Comparison of ENCODE assay signal across 8 cellular contexts in genomic region chr18:21242141-21243040, GRCh38. TPM values are rescaled to one million over a fixed set of nuclear protein-coding genes. Genes with fewer than 3 reads are reported as not detected.
DNase-seq lines count a peak whose midpoint lies in the region; ATAC-seq, FAIRE-seq and TF ChIP-seq lines count a peak whose summit lies in the region.

TSS of gene GREB1L (plus strand) at chr18:21242232. CDS start at chr18:21383519, 141,287 bp downstream.

- no peaks in the 10 kb centered on the region for H4K20me1 ChIP-seq in endothelial cell of umbilical vein (replicated peaks; ENCODE audit: control insufficient read depth, extremely low read depth, insufficient read depth, low read length)

- BruUV-seq in endothelial cell of umbilical vein (replicated peaks; lab: Mats Ljungman, UMichigan), result no TSS peak

- H3K4me3 ChIP-seq in RWPE2 (ENCODE audit: severe bottlenecking) (peak within 1 kb of the TSS; percentile 57), endothelial cell of umbilical vein (replicated peaks in 1 of 3; ENCODE audit: insufficient read depth in 1 of 3, low read depth in 1 of 3, low read length in 3 of 3) (peak within 1 kb of the TSS; percentile 46 to 63 (median 59)), mesodermal cell (ENCODE audit: extremely low read depth, insufficient read depth, low read length, poor library complexity, severe bottlenecking) (peak within 1 kb of the TSS; percentile 77)

- H3K9ac ChIP-seq in endothelial cell of umbilical vein (replicated peaks; ENCODE audit: extremely low read depth, insufficient read depth, low read length), result no peak within 1 kb of the TSS

- H3K27me3 ChIP-seq in RWPE2 (ENCODE audit: insufficient read depth, poor library complexity, severe bottlenecking), result no peaks in the 10 kb centered on the region
- peaks cover 17 to 47% of the 10 kb centered on the region in 2 experiments for H3K27me3 ChIP-seq in endothelial cell of umbilical vein (ENCODE audit: control insufficient read depth in 2 of 2, insufficient read depth in 2 of 2, low read length in 2 of 2)

- DNase-seq in DMS79 treated with DMSO at 0.1 percent for 48 hours (lab: John Stamatoyannopoulos, UW) (peak; percentile 43), RWPE2 (ENCODE audit: low spot score) (peak; percentile 62), endothelial cell of umbilical vein (ENCODE audit: low read depth, low spot score) (peak; percentile 26), substantia nigra (lab: John Stamatoyannopoulos, UW) (peak in 45 of 49 donors; percentile 2 to 74 (median 51))
- DNase-seq in activated naive CD4-positive, alpha-beta T cell treated with Interleukin-2 at 50 U/mL for 16 hours, result no peak

- no peaks in the 10 kb centered on the region for H3K9me1 ChIP-seq in endothelial cell of umbilical vein (replicated peaks; ENCODE audit: control insufficient read depth, extremely low read depth, insufficient read depth, low read length)

- H3K9me3 ChIP-seq in RWPE2 (ENCODE audit: severe bottlenecking) (no peaks in the 10 kb centered on the region), endothelial cell of umbilical vein (replicated peaks; ENCODE audit: control insufficient read depth, insufficient read depth, low read length) (no peaks in the 10 kb centered on the region), mesodermal cell (ENCODE audit: control insufficient read depth, low read length) (no peaks in the 10 kb centered on the region)

- H3K4me1 ChIP-seq in RWPE2 (ENCODE audit: insufficient read depth, poor library complexity, severe bottlenecking) (no peaks in the 10 kb centered on the region), endothelial cell of umbilical vein (ENCODE audit: control insufficient read depth, extremely low read depth, insufficient read depth, low read length) (peaks cover 17% of the 10 kb centered on the region), mesodermal cell (ENCODE audit: control insufficient read depth, insufficient read depth, low read length, poor library complexity, severe bottlenecking) (peaks cover 22% of the 10 kb centered on the region)

- CTCF ChIA-PET in endothelial cell of umbilical vein (lab: Charles Lee), result interaction anchor here (0.7 to 1.5 kb wide), 4 partner anchors 13 to 358 kb away, joined by 3 to 4 read pairs (median 3); partner anchors contain the start of gene ESCO1

- H3K27ac ChIP-seq in RWPE2 (ENCODE audit: poor library complexity, severe bottlenecking) (no peak within 1 kb of the TSS), endothelial cell of umbilical vein (ENCODE audit: insufficient read depth, low read depth, low read length) (no peak within 1 kb of the TSS), mesodermal cell (ENCODE audit: low read depth, low read length, severe bottlenecking) (peak within 1 kb of the TSS; percentile 59), substantia nigra (ENCODE audit: low read depth, low read length, poor library complexity, severe bottlenecking) (peak within 1 kb of the TSS; percentile 55)

- peak within 1 kb of the TSS; percentile 28 for H3K4me2 ChIP-seq in endothelial cell of umbilical vein (ENCODE audit: insufficient read depth, low read length)

- WGBS in mesodermal cell (ENCODE audit: insufficient coverage in 2 of 2), 2 experiments, result 0% methylated on average over 77 to 99 of the region's 115 CpGs

- TF ChIP-seq POLR2A in endothelial cell of umbilical vein (IDR thresholded peaks at IDR 0.05; ENCODE audit: low read depth, low read length), result no peak

- H3K79me2 ChIP-seq in endothelial cell of umbilical vein (ENCODE audit: control insufficient read depth, insufficient read depth, low read length), result no peaks in the 10 kb centered on the region

- no peaks in the 10 kb centered on the region for H3K36me3 ChIP-seq in RWPE2 (ENCODE audit: low read depth)
- H3K36me3 ChIP-seq in endothelial cell of umbilical vein (ENCODE audit: control insufficient read depth in 2 of 2, extremely low read depth in 1 of 2, insufficient read depth in 2 of 2, low read length in 2 of 2), result no peaks in the 10 kb centered on the region
- peaks cover 3% of the 10 kb centered on the region for H3K36me3 ChIP-seq in mesodermal cell (ENCODE audit: control insufficient read depth, insufficient read depth, low read length)

- POLR2A ChIA-PET in endothelial cell of umbilical vein (lab: Charles Lee), result no interaction called here

- intact Hi-C loops in endothelial cell of umbilical vein (cut with micrococcal nuclease), result no loop called here

- ATAC-seq in HG03097 (IDR thresholded peaks at IDR 0.05; ENCODE audit: low FRiP score, unreplicated experiment), result peak; percentile 57
- ATAC-seq in RWPE2 (ENCODE audit: low read depth), result peak; percentile 93
- no peak for ATAC-seq in HG03196 (IDR thresholded peaks at IDR 0.05; ENCODE audit: unreplicated experiment)

- no peak for FAIRE-seq in endothelial cell of umbilical vein (lab: Jason Lieb, UNC)

- dilution Hi-C loops in endothelial cell of umbilical vein (cut with MboI; ENCODE audit: extremely low pct_ligation_motif_present, low sequenced_read_pairs), result no loop called here

- TF ChIP-seq CTCF in RWPE2 (IDR thresholded peaks at IDR 0.05; ENCODE audit: poor library complexity, severe bottlenecking) (peak; percentile 64), endothelial cell of umbilical vein (IDR thresholded peaks at IDR 0.05; ENCODE audit: extremely low read depth in 1 of 2, insufficient read depth in 1 of 2, low read depth in 1 of 2, low read length in 2 of 2) (peak in 1 of 2 donors; percentile 32)

- H2AFZ ChIP-seq in endothelial cell of umbilical vein (ENCODE audit: low read depth, low read length), result peak within 1 kb of the TSS; percentile 83

TF ChIP-seq in endothelial cell of umbilical vein, 7 proteins besides CTCF, POLR2A, EP300 and RAD21:
- TF ChIP-seq EZH2 (IDR thresholded peaks at IDR 0.05; ENCODE audit: borderline replicate concordance, low read depth, low read length, severe bottlenecking), result peak; percentile 32
- TF ChIP-seq FOS (IDR thresholded peaks at IDR 0.05; ENCODE audit: borderline replicate concordance, insufficient read depth, low read length), result no peak

RNA-seq across cellular contexts. Expression of gene GREB1L, which starts in this region (rescaled TPM):
- total RNA-seq in endothelial cell of umbilical vein, result 0.22 and 0.76 TPM in 2 replicates
- 0.27 and 0.41 TPM in 2 replicates for polyA plus RNA-seq in endothelial cell of umbilical vein
- polyA plus RNA-seq in endothelial cell of umbilical vein (2011; cell fraction: cytosol; rRNA removed), result 0.40 and 0.47 TPM in 2 replicates
- 1.3 and 2.4 TPM in 2 replicates for polyA plus RNA-seq in endothelial cell of umbilical vein (2011; cell fraction: nucleus; rRNA removed)
- 4.5 and 6.9 TPM in 2 replicates for polyA plus RNA-seq in endothelial cell of umbilical vein (2012)
- 2.0 and 2.7 TPM in 2 replicates for polyA minus RNA-seq in endothelial cell of umbilical vein
- polyA minus RNA-seq in endothelial cell of umbilical vein (2011; cell fraction: cytosol; rRNA and poly(A)+ RNA removed), result 11.9 TPM
- 3.6 and 6.7 TPM in 2 replicates for polyA minus RNA-seq in endothelial cell of umbilical vein (2011; cell fraction: nucleus; rRNA and poly(A)+ RNA removed)
- 23.6 TPM for polyA plus RNA-seq in mesodermal cell (2013, experiment 1 of 2)
- polyA plus RNA-seq in mesodermal cell (2013, experiment 2 of 2), result 22.5 TPM

Comparison
In these comparisons a context has a peak if more than half of its experiments do, and no peak if none do; other contexts are left out.
1. H3K27ac ChIP-seq: peak in mesodermal cell (single experiment) and substantia nigra (single experiment); none in RWPE2 (single experiment) and endothelial cell of umbilical vein (single experiment).
2. Peak in every context shown above with its lines, with median percentiles within 50 percentile points of each other: H3K4me3 ChIP-seq.